In genomic region chr9:131701434-131701781, GRCh38 we compare ENCODE assay signal across 12 cellular contexts.
"Had no signal": no experiment of that assay in that cellular context is flagged by ENCODE, and none has a peak within 500 bp of the region (broad histone marks: within the 10 kb centered on the region; RNA-seq: fewer than 3 reads in every experiment).

No MANE protein-coding gene starts in this region.

- H3K9me3 ChIP-seq: body of pancreas, vagina had no signal

- H3K27ac ChIP-seq: body of pancreas, epithelial cell of prostate, vagina had no signal

- H3K27me3 ChIP-seq: body of pancreas, vagina had no signal

- H3K36me3 ChIP-seq: vagina had no signal

- H3K4me3 ChIP-seq: body of pancreas, vagina had no signal

- DNase-seq: activated CD4-positive, alpha-beta T cell treated with anti-CD3 and anti-CD28 coated beads, Interleukin-2, amount 10 ng/mL, durations not matched to agents 24 days and 14 days; activated CD8-positive, alpha-beta memory T cell treated with anti-CD3 and anti-CD28 coated beads for 24 hours; activated naive CD4-positive, alpha-beta T cell treated with anti-CD3 and anti-CD28 coated beads, Interleukin-2, amount 10 ng/mL, durations not matched to agents 7 days and 5 days; body of pancreas; cortex of kidney; effector memory CD4-positive, alpha-beta T cell; immature natural killer cell; mammary epithelial cell; nephron progenitor cell; T-cell had no signal

- ATAC-seq: body of pancreas, T-cell had no signal
